ENCODE assay signal across 11 cellular contexts in the genomic region with DNA sequence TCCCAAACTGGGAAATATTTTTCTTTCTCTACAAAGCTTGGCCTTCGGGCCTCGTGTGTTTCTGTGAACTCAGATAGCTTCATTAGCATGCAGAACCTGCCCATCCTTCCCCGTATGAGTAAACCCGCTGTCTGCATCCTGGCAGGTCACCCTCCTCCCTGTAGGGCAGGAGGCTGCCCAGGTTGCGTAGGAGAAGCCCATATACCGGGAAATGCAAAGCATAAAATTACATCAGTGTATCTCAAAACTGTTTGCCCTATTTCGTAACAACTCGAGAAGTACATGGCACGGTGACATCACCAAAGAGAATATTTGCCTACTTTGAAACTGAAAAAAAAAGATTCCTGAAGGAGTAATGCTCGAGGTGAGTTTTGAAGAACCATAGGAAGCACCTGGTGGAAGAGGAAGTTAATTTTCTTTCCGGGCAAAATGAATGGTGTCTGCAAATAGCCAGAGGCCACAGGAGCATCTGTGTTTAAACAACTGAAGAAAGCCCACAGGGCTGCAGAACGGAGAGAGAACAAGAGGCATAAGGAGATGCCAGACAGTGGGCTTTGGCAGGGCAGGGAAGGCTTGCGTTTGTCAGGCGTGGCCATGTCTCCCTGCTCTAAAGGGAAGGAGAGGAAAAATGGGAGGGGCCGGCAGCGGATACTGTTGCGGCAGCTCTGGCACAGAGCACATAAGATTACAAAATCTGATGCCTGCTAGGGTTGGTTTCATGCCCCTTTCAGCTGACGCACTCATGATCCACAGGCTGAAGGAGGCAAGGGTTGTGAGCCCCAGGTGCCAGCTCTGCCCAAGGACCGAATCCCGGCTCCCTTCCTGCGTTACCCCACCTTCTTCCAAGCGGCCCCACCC.
DNase-seq lines count a peak whose midpoint lies in the region; ATAC-seq and TF ChIP-seq lines count a peak whose summit lies in the region.
"Had no signal": no experiment of that assay in that cellular context is flagged by ENCODE, and none has a peak within 500 bp of the region (broad histone marks: within the 10 kb centered on the region; RNA-seq: fewer than 3 reads in every experiment).

No MANE protein-coding gene starts in this region.

- peak overlapping the region; percentile 33 to 53 for H3K4me3 ChIP-seq in duodenal mucosa (ENCODE audit: low read depth in 1 of 2, low read length in 2 of 2)

- H3K4me1 Mint-ChIP-seq in natural killer cell: peaks cover 39 to 45% of the 10 kb centered on the region in 2 donors
- peaks cover 7% of the 10 kb centered on the region for H3K4me1 Mint-ChIP-seq in activated T-helper 17 cell treated with anti-CD3 and anti-CD28 coated beads, Interleukin-2, amount 50 U/mL, for 72 hours

- no peak overlapping the region for H3K9ac ChIP-seq in duodenal mucosa (ENCODE audit: low read depth in 1 of 2, low read length in 2 of 2)

- H3K27me3 Mint-ChIP-seq in natural killer cell (ENCODE audit: low read depth in 2 of 2): peaks cover 51 to 58% of the 10 kb centered on the region in 2 donors
- H3K27me3 Mint-ChIP-seq in activated T-helper 17 cell treated with anti-CD3 and anti-CD28 coated beads, Interleukin-2, amount 50 U/mL, for 72 hours: peaks cover 29% of the 10 kb centered on the region

- H3K27ac ChIP-seq in duodenal mucosa (ENCODE audit: low read depth, low read length): no peak overlapping the region

- H3K36me3 Mint-ChIP-seq in natural killer cell: peaks cover 11% of the 10 kb centered on the region
- no peaks in the 10 kb centered on the region for H3K36me3 Mint-ChIP-seq in activated T-helper 17 cell treated with anti-CD3 and anti-CD28 coated beads, Interleukin-2, amount 50 U/mL, for 72 hours (ENCODE audit: low read depth)
- H3K36me3 Mint-ChIP-seq: T-cell had no signal

- no peaks in the 10 kb centered on the region for H3K9me3 ChIP-seq in duodenal mucosa (ENCODE audit: control insufficient read depth in 1 of 2, low read length in 2 of 2)

- TF ChIP-seq CTCF in natural killer cell (IDR thresholded peaks at IDR 0.05): no peak

- intact Hi-C loops in natural killer cell (cut with micrococcal nuclease): loop anchor here (5.0 kb wide), 2 partner anchors 82 to 138 kb away; a partner anchor contains a TSS

- H3K27me3 ChIP-seq in duodenal mucosa (ENCODE audit: control insufficient read depth in 1 of 2, insufficient read depth in 2 of 2, low read length in 2 of 2): no peaks in the 10 kb centered on the region

- no peaks in the 10 kb centered on the region for H3K9me3 Mint-ChIP-seq in natural killer cell
- H3K9me3 Mint-ChIP-seq in activated T-helper 17 cell treated with anti-CD3 and anti-CD28 coated beads, Interleukin-2, amount 50 U/mL, for 72 hours: no peaks in the 10 kb centered on the region
- H3K9me3 Mint-ChIP-seq: activated naive CD4-positive, alpha-beta T cell treated with anti-CD3 and anti-CD28 coated beads, Interleukin-2, amount 50 U/mL, for 72 hours; T-cell had no signal

- peak; percentile 85 for DNase-seq in DMS153 (lab: John Stamatoyannopoulos, UW)
- DNase-seq in NCI-H510A (lab: John Stamatoyannopoulos, UW): peak; percentile 30
- DNase-seq in natural killer cell: no peak
- DNase-seq: DMS79 treated with DMSO at 0.1 percent for 48 hours, T-cell had no signal

- H3K4me3 Mint-ChIP-seq in natural killer cell: peak overlapping the region; percentile 28
- no peak overlapping the region for H3K4me3 Mint-ChIP-seq in activated T-helper 17 cell treated with anti-CD3 and anti-CD28 coated beads, Interleukin-2, amount 50 U/mL, for 72 hours
- H3K4me3 Mint-ChIP-seq: T-cell had no signal

- H3K27ac Mint-ChIP-seq in natural killer cell: no peak overlapping the region
- no peak overlapping the region for H3K27ac Mint-ChIP-seq in activated T-helper 17 cell treated with anti-CD3 and anti-CD28 coated beads, Interleukin-2, amount 50 U/mL, for 72 hours
- H3K27ac Mint-ChIP-seq: activated naive CD4-positive, alpha-beta T cell treated with anti-CD3 and anti-CD28 coated beads, Interleukin-2, amount 50 U/mL, for 72 hours; T-cell had no signal

- H3K4me1 ChIP-seq in duodenal mucosa (ENCODE audit: control insufficient read depth in 1 of 2, insufficient read depth in 2 of 2, low read length in 2 of 2): peaks cover 13 to 15% of the 10 kb centered on the region in 2 donors

- ATAC-seq in natural killer cell (peak in 1 of 3 donors; percentile 27), GM18861 (IDR thresholded peaks at IDR 0.05; ENCODE audit: unreplicated experiment) (no peak), HG02973 (IDR thresholded peaks at IDR 0.05; ENCODE audit: unreplicated experiment) (no peak), HG02970 (IDR thresholded peaks at IDR 0.05; ENCODE audit: low FRiP score, unreplicated experiment) (no peak)
- no peak for ATAC-seq in activated T-helper 17 cell treated with anti-CD3 and anti-CD28 coated beads, Interleukin-2, amount 50 U/mL, for 72 hours (replicated peaks)
- ATAC-seq: activated naive CD4-positive, alpha-beta T cell treated with anti-CD3 and anti-CD28 coated beads, Interleukin-2, amount 50 U/mL, for 72 hours; T-cell had no signal

- H3K36me3 ChIP-seq in duodenal mucosa (ENCODE audit: control insufficient read depth in 1 of 2, insufficient read depth in 2 of 2, low read length in 2 of 2): no peaks in the 10 kb centered on the region
